Comparison of ENCODE assay signal across 8 cellular contexts in genomic region chr12:108734200-108734906, GRCh38. TPM values are rescaled to one million over a fixed set of nuclear protein-coding genes. Genes with fewer than 3 reads are reported as not detected.
DNase-seq lines count a peak whose midpoint lies in the region; ATAC-seq and TF ChIP-seq lines count a peak whose summit lies in the region.

No MANE protein-coding gene starts in this region.

- H3K4me3 ChIP-seq in SK-N-SH (ENCODE audit: low read depth in 2 of 2, low read length in 1 of 2): no peak overlapping the region
- no peak overlapping the region for H3K4me3 ChIP-seq in esophagus squamous epithelium
- H3K4me3 ChIP-seq in skeletal muscle satellite cell (ENCODE audit: low read length): no peak overlapping the region
- no peak overlapping the region for H3K4me3 ChIP-seq in thyroid gland (replicated peaks in 1 of 3)
- no peak overlapping the region for H3K4me3 ChIP-seq in H7 (ENCODE audit: insufficient read depth, low read depth, low read length)

- peaks cover 10% of the 10 kb centered on the region for H4K20me1 ChIP-seq in SK-N-SH (ENCODE audit: insufficient read depth)

- peaks cover 17% of the 10 kb centered on the region for H3F3A ChIP-seq in SK-N-SH (replicated peaks; ENCODE audit: insufficient read depth)

- 36% methylated on average over 9 of the region's 9 CpGs for WGBS in SK-N-SH (ENCODE audit: low lambda C conversion rate)
- WGBS in esophagus squamous epithelium, 2 donors: 32 to 37% methylated on average over 8 to 9 of the region's 9 CpGs
- WGBS in thyroid gland, 2 donors: 54 to 71% methylated on average over 9 of the region's 9 CpGs

- H3K4me2 ChIP-seq in SK-N-SH: peak overlapping the region; percentile 32; the same call in 1 of the 2 replicates
- peak overlapping the region; percentile 27 for H3K4me2 ChIP-seq in skeletal muscle satellite cell (ENCODE audit: low read length)

- H2AFZ ChIP-seq in SK-N-SH (ENCODE audit: low read depth): peak overlapping the region; percentile 75; the same call in 1 of the 2 replicates

- TF ChIP-seq CTCF in SK-N-SH (IDR thresholded peaks at IDR 0.05) (no peak), esophagus squamous epithelium (IDR thresholded peaks at IDR 0.05) (no peak), thyroid gland (IDR thresholded peaks at IDR 0.05) (no peak)

- H3K79me2 ChIP-seq in SK-N-SH (ENCODE audit: insufficient read depth): peaks cover 20% of the 10 kb centered on the region

- DNase-seq in 8988T (peak; percentile 50), SK-N-SH (no peak), esophagus squamous epithelium (lab: John Stamatoyannopoulos, UW) (no peak), thyroid gland (no peak), H7 (no peak)

- H3K9ac ChIP-seq in SK-N-SH: peak overlapping the region; percentile 37; the same call in 1 of the 2 replicates
- peak overlapping the region; percentile 46 for H3K9ac ChIP-seq in skeletal muscle satellite cell (ENCODE audit: low read depth, low read length)

- CTCF ChIA-PET in SK-N-SH (lab: Yijun Ruan, JAX): interaction anchor here (0.7 to 1.2 kb wide), 2 partner anchors 20 to 70 kb away, joined by 3 read pairs; no protein-coding TSS in a partner anchor

- TF ChIP-seq EP300 in SK-N-SH (IDR thresholded peaks at IDR 0.05; ENCODE audit: borderline replicate concordance in 1 of 2, low read depth in 1 of 2, low read length in 1 of 2): peak in 1 of 2 experiments; percentile 7; a peak in 1 of 4 replicates

- no peaks in the 10 kb centered on the region for H3K9me2 ChIP-seq in SK-N-SH

- H3K27me3 ChIP-seq in SK-N-SH (ENCODE audit: insufficient read depth): no peaks in the 10 kb centered on the region
- no peaks in the 10 kb centered on the region for H3K27me3 ChIP-seq in esophagus squamous epithelium
- H3K27me3 ChIP-seq in skeletal muscle satellite cell (ENCODE audit: control insufficient read depth, insufficient read depth, low read length): no peaks in the 10 kb centered on the region
- no peaks in the 10 kb centered on the region for H3K27me3 ChIP-seq in thyroid gland
- no peaks in the 10 kb centered on the region for H3K27me3 ChIP-seq in H7 (ENCODE audit: control insufficient read depth, insufficient read depth, low read length)

- H3K27ac ChIP-seq in SK-N-SH (ENCODE audit: low read depth in 2 of 2, low read length in 1 of 2): peak overlapping the region in 1 of 2 experiments; percentile 72; a peak in 2 of 4 replicates
- peak overlapping the region; percentile 97 to 99 (median 98) for H3K27ac ChIP-seq in esophagus squamous epithelium
- peak overlapping the region in 1 of 3 donors; percentile 8 for H3K27ac ChIP-seq in thyroid gland

- TF ChIP-seq RAD21 in SK-N-SH (IDR thresholded peaks at IDR 0.05; ENCODE audit: low read length): no peak

- intact Hi-C loops in esophagus squamous epithelium (cut with DNase I): loop anchor here (5.0 to 10.0 kb wide), 3 partner anchors 37 to 120 kb away; partner anchors contain the start of gene SSH1
- intact Hi-C loops in thyroid gland (cut with DNase I): loop anchor here (5.0 to 10.0 kb wide), 2 partner anchors 68 to 70 kb away; no protein-coding TSS in a partner anchor

- POLR2A ChIA-PET in SK-N-SH (lab: Yijun Ruan, JAX): no interaction called here

- no peaks in the 10 kb centered on the region for H3K9me3 ChIP-seq in SK-N-SH
- no peaks in the 10 kb centered on the region for H3K9me3 ChIP-seq in esophagus squamous epithelium
- H3K9me3 ChIP-seq in skeletal muscle satellite cell (replicated peaks; ENCODE audit: low read length): no peaks in the 10 kb centered on the region
- no peaks in the 10 kb centered on the region for H3K9me3 ChIP-seq in thyroid gland

- ATAC-seq in GM18861 (IDR thresholded peaks at IDR 0.05; ENCODE audit: unreplicated experiment): peak; percentile 23
- ATAC-seq in HG03354 (IDR thresholded peaks at IDR 0.05; ENCODE audit: poor library complexity, severe bottlenecking, unreplicated experiment): no peak

- H3K4me1 ChIP-seq in SK-N-SH (ENCODE audit: control insufficient read depth in 1 of 2, insufficient read depth in 2 of 2, low read depth in 1 of 2, low read length in 1 of 2): peaks cover 7 to 16% of the 10 kb centered on the region in 2 experiments; a peak in 3 of 4 replicates
- H3K4me1 ChIP-seq in esophagus squamous epithelium: peaks cover 12 to 42% (median 13%) of the 10 kb centered on the region in 3 donors
- H3K4me1 ChIP-seq in skeletal muscle satellite cell (ENCODE audit: control insufficient read depth, insufficient read depth, low read length): peaks cover 12% of the 10 kb centered on the region
- H3K4me1 ChIP-seq in thyroid gland: peaks cover 0 to 5% of the 10 kb centered on the region in 2 donors

- H3K36me3 ChIP-seq in SK-N-SH (replicated peaks in 1 of 2; ENCODE audit: control insufficient read depth in 1 of 2, insufficient read depth in 2 of 2, low read length in 1 of 2) (peaks cover 0 to 2% of the 10 kb centered on the region in 2 experiments), esophagus squamous epithelium (no peaks in the 10 kb centered on the region), skeletal muscle satellite cell (ENCODE audit: insufficient read depth, low read length) (no peaks in the 10 kb centered on the region), thyroid gland (no peaks in the 10 kb centered on the region), H7 (replicated peaks; ENCODE audit: control insufficient read depth, insufficient read depth, low read length) (no peaks in the 10 kb centered on the region)

- TF ChIP-seq POLR2A in esophagus squamous epithelium (IDR thresholded peaks at IDR 0.05) (no peak), thyroid gland (IDR thresholded peaks at IDR 0.05) (no peak)

TF ChIP-seq in SK-N-SH, 30 proteins besides CTCF, POLR2A, EP300 and RAD21 (continues in another document):
- TF ChIP-seq FOXM1 (IDR thresholded peaks at IDR 0.05; ENCODE audit: low read depth): no peak
- no peak for TF ChIP-seq FOXJ3 (CRISPR knock-in tag; IDR thresholded peaks at IDR 0.05)
- peak; percentile 9; the same call in 1 of the 2 replicates for TF ChIP-seq JUND (IDR thresholded peaks at IDR 0.05)
- TF ChIP-seq RXRA (IDR thresholded peaks at IDR 0.05; ENCODE audit: borderline replicate concordance, low read depth): no peak
- no peak for TF ChIP-seq EZH2phosphoT487 (IDR thresholded peaks at IDR 0.05; ENCODE audit: borderline replicate concordance, low read depth)
- 0 out of 2 replicates have a peak, but pooled peaks have one; percentile 16 for TF ChIP-seq REST (IDR thresholded peaks at IDR 0.05; ENCODE audit: low read depth, low read length)
- TF ChIP-seq YY1 (IDR thresholded peaks at IDR 0.05; ENCODE audit: low read depth): no peak
- TF ChIP-seq USF1 (IDR thresholded peaks at IDR 0.05; ENCODE audit: borderline replicate concordance, low read depth): peak; percentile 51; the same call in 1 of the 2 replicates
- TF ChIP-seq TEAD4 (IDR thresholded peaks at IDR 0.05; ENCODE audit: borderline replicate concordance, insufficient read depth): no peak
- TF ChIP-seq SIN3A (IDR thresholded peaks at IDR 0.05; ENCODE audit: borderline replicate concordance, low read depth, low read length): peak; percentile 71; the same call in 1 of the 2 replicates
- TF ChIP-seq MAX (IDR thresholded peaks at IDR 0.05; ENCODE audit: low read depth): peak; percentile 65
- TF ChIP-seq FOSL2 (IDR thresholded peaks at IDR 0.05; ENCODE audit: borderline replicate concordance, low read depth): peak; percentile 23; the same call in 1 of the 2 replicates
- no peak for TF ChIP-seq SMC3 (IDR thresholded peaks at IDR 0.05; ENCODE audit: low read depth, low read length)
- TF ChIP-seq RFX5 (IDR thresholded peaks at IDR 0.05; ENCODE audit: low read length): no peak
- no peak for TF ChIP-seq NRF1 (IDR thresholded peaks at IDR 0.05; ENCODE audit: low read depth, low read length)

RNA-seq across cellular contexts. Expression of gene CORO1C, which starts 3.0 kb away (rescaled TPM):
- polyA plus RNA-seq in SK-N-SH (2012; rRNA removed): 150 and 214 TPM in 2 replicates
- 187 and 195 TPM in 2 replicates for polyA plus RNA-seq in SK-N-SH (2012; cell fraction: cytosol; rRNA removed)
- 155 and 182 TPM in 2 replicates for polyA plus RNA-seq in SK-N-SH (2012; cell fraction: nucleus; rRNA removed)
- 100 to 1,000 TPM in 3 of 4 donors, 10 to 100 TPM in 1; 67.2 to 142 (median 114) TPM for total RNA-seq in esophagus squamous epithelium
- total RNA-seq in skeletal muscle satellite cell (2012; rRNA removed): 282 and 318 TPM in 2 replicates
- 10 to 100 TPM; 22.0 to 63.6 (median 30.1) TPM for total RNA-seq in thyroid gland
- total RNA-seq in H7 (2014; rRNA removed; shearing (Covaris generic)): 52.2 and 55.5 TPM in 2 replicates
